In the genomic region with DNA sequence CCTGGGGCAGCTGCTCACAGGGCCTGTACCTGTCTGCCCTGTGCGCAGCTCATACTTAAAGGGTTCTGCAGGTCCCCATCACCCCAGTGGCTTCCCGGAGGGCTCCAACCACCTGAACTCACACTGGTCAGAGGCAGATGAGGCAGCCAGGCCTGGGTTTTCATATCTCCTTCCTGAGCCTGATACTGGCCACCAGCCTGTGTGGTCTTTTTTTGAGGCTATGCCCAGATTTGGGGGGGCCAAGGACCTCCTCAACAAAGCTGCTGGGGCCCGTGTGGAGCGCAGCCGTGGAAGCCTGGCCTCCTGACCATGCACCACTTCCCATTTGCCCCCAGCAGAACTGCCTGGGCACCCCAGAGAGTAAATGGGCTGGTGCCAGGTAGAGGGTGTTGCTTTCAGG, we compare ENCODE assay signal across 22 cellular contexts. TPM values are rescaled to one million over a fixed set of nuclear protein-coding genes. Genes with fewer than 3 reads are reported as not detected.
DNase-seq lines count a peak whose midpoint lies in the region; ATAC-seq and TF ChIP-seq lines count a peak whose summit lies in the region.
"Had no signal": no experiment of that assay in that cellular context is flagged by ENCODE, and none has a peak within 500 bp of the region (broad histone marks: within the 10 kb centered on the region; RNA-seq: fewer than 3 reads in every experiment).

No MANE protein-coding gene starts in this region.

- peaks cover 7 to 11% of the 10 kb centered on the region in 2 experiments; a peak in 3 of 4 replicates for H3K4me1 Mint-ChIP-seq in H9
- no peaks in the 10 kb centered on the region for H3K4me1 Mint-ChIP-seq in osteocyte (ENCODE audit: unreplicated experiment)
- H3K4me1 Mint-ChIP-seq: CD4-positive, alpha-beta memory T cell had no signal

- H3K27ac ChIP-seq in H9 (ENCODE audit: insufficient read length, low read depth, low read length) (no peak overlapping the region), esophagus muscularis mucosa (replicated peaks in 1 of 4) (no peak overlapping the region), spleen (no peak overlapping the region)
- H3K27ac ChIP-seq: GM23248 had no signal

- H2AFZ ChIP-seq in H9 (ENCODE audit: low read length) = no peak overlapping the region
- H2AFZ ChIP-seq: GM23248 had no signal

- H3K56ac ChIP-seq in H9 (ENCODE audit: insufficient read length, low read depth, low read length) = no peak overlapping the region

- H3K4me1 ChIP-seq in H9 (ENCODE audit: insufficient read depth, low read length) = no peaks in the 10 kb centered on the region
- no peaks in the 10 kb centered on the region for H3K4me1 ChIP-seq in esophagus muscularis mucosa
- H3K4me1 ChIP-seq in spleen = no peaks in the 10 kb centered on the region
- H3K4me1 ChIP-seq: HAP-1 had no signal

- H3K14ac ChIP-seq in H9 (ENCODE audit: insufficient read depth, low read length) = no peak overlapping the region

- H3K27me3 ChIP-seq in H9 (ENCODE audit: insufficient read depth, low read length) (no peaks in the 10 kb centered on the region), esophagus muscularis mucosa (peaks cover 0 to 6% (median 0%) of the 10 kb centered on the region in 4 donors), spleen (replicated peaks in 1 of 7) (peaks cover 0 to 13% (median 0%) of the 10 kb centered on the region in 7 donors)

- H4K91ac ChIP-seq in H9 (ENCODE audit: insufficient read length, low read depth, low read length) = no peak overlapping the region

- H2AK5ac ChIP-seq in H9 (ENCODE audit: insufficient read length, low read length) = no peak overlapping the region

- no CpG with 5 or more reads among the region's 5 CpGs for WGBS in H9 (ENCODE audit: extremely low coverage, insufficient read length, low lambda C conversion rate)
- 93% methylated on average over 4 of the region's 5 CpGs for WGBS in esophagus muscularis mucosa
- 77 to 95% (median 90%) methylated on average over 5 of the region's 5 CpGs for WGBS in spleen, 5 donors

- no peak overlapping the region for H2BK20ac ChIP-seq in H9 (ENCODE audit: low read depth, low read length, poor library complexity, severe bottlenecking)

- no peaks in the 10 kb centered on the region for H3K79me2 ChIP-seq in H9 (ENCODE audit: insufficient read depth, low read length)

- no peak for ATAC-seq in left colon

- no peak overlapping the region for H3K9ac ChIP-seq in H9 (ENCODE audit: extremely low read depth, insufficient read length, low read length)
- H3K9ac ChIP-seq: GM23248 had no signal

- no peak overlapping the region for H4K5ac ChIP-seq in H9 (ENCODE audit: insufficient read length, low read depth, low read length)

- TF ChIP-seq EP300 in esophagus muscularis mucosa (IDR thresholded peaks at IDR 0.05) = no peak

- intact Hi-C loops in esophagus muscularis mucosa (cut with DNase I) = no loop called here
- intact Hi-C loops in left colon (cut with DNase I, micrococcal nuclease) = no loop called here
- intact Hi-C loops in spleen (cut with DNase I; ENCODE audit: low total_unique reads) = no loop called here

- TF ChIP-seq POLR2A in esophagus muscularis mucosa (IDR thresholded peaks at IDR 0.05; ENCODE audit: low read depth) (no peak), spleen (IDR thresholded peaks at IDR 0.05) (no peak)

- POLR2A ChIA-PET in GM10248 (lab: Yijun Ruan, JAX) = no interaction called here

- H2BK120ac ChIP-seq in H9 (ENCODE audit: low read depth, low read length, poor library complexity, severe bottlenecking) = no peak overlapping the region

- H3K27me3 Mint-ChIP-seq in H9 (ENCODE audit: low read depth) = peaks cover 3% of the 10 kb centered on the region
- H3K27me3 Mint-ChIP-seq in osteocyte (ENCODE audit: unreplicated experiment) = peaks cover 5% of the 10 kb centered on the region

- no peak overlapping the region for H3K4me3 Mint-ChIP-seq in H9
- no peak overlapping the region for H3K4me3 Mint-ChIP-seq in osteocyte (ENCODE audit: unreplicated experiment)
- H3K4me3 Mint-ChIP-seq: CD4-positive, alpha-beta memory T cell; HFFc6 had no signal

- H2BK15ac ChIP-seq in H9 (ENCODE audit: low read depth, low read length) = no peak overlapping the region

- H3K4me2 ChIP-seq in H9 (ENCODE audit: insufficient read depth, insufficient read length, low read length) = no peak overlapping the region

- peak; percentile 7 for DNase-seq in H9
- DNase-seq in esophagus muscularis mucosa (ENCODE audit: extremely low spot score) = peak; percentile 87
- DNase-seq in osteocyte (ENCODE audit: extremely low spot score, unreplicated experiment) = peak; percentile 78
- no peak for DNase-seq in left colon
- no peak for DNase-seq in GM10248 (ENCODE audit: extremely low spot score)
- no peak for DNase-seq in spleen
- DNase-seq: C1 segment of cervical spinal cord; Calu3; CD4-positive, alpha-beta memory T cell; COR-L47; DMS53; DMS79 treated with DMSO at 0.1 percent for 48 hours; GF-D8; GM23248; HFFc6 had no signal

- H3K79me1 ChIP-seq in H9 (ENCODE audit: insufficient read depth, low read depth, low read length, poor library complexity, severe bottlenecking) = no peaks in the 10 kb centered on the region

- TF ChIP-seq CTCF in H9 (conservative IDR thresholded peaks at IDR 0.05) (no peak), esophagus muscularis mucosa (IDR thresholded peaks at IDR 0.05) (no peak), osteocyte (IDR thresholded peaks at IDR 0.05) (no peak), GM10248 (IDR thresholded peaks at IDR 0.05; ENCODE audit: control extremely low read depth, extremely low read depth, low read depth, missing control alignments) (no peak), spleen (IDR thresholded peaks at IDR 0.05 in 8 of 11, conservative IDR thresholded peaks at IDR 0.05 in 3 of 11) (no peak)

- H3K9me3 Mint-ChIP-seq in H9 (peaks cover 9 to 11% of the 10 kb centered on the region in 2 experiments), osteocyte (ENCODE audit: unreplicated experiment) (peaks cover 2% of the 10 kb centered on the region)
- H3K9me3 Mint-ChIP-seq: HFFc6 had no signal

- no peaks in the 10 kb centered on the region for H3K36me3 Mint-ChIP-seq in H9 (ENCODE audit: insufficient read depth in 1 of 3, low read depth in 3 of 3)
- no peaks in the 10 kb centered on the region for H3K36me3 Mint-ChIP-seq in osteocyte (ENCODE audit: unreplicated experiment)
- H3K36me3 Mint-ChIP-seq: CD4-positive, alpha-beta memory T cell had no signal

- no peak overlapping the region for H2BK5ac ChIP-seq in H9 (ENCODE audit: insufficient read length, low read length)

- H3K4me3 ChIP-seq in esophagus muscularis mucosa (no peak overlapping the region), spleen (no peak overlapping the region)
- H3K4me3 ChIP-seq: GM23248, HAP-1 had no signal

- H2BK12ac ChIP-seq in H9 (ENCODE audit: insufficient read length, low read depth, low read length) = no peak overlapping the region

- H3K9me3 ChIP-seq in H9 (ENCODE audit: control insufficient read depth, low read depth, low read length) = no peaks in the 10 kb centered on the region
- peaks cover 0 to 6% (median 0%) of the 10 kb centered on the region in 4 donors for H3K9me3 ChIP-seq in esophagus muscularis mucosa
- peaks cover 0 to 18% (median 10%) of the 10 kb centered on the region in 8 donors for H3K9me3 ChIP-seq in spleen
- H3K9me3 ChIP-seq: HAP-1 had no signal

- H3K36me3 ChIP-seq in esophagus muscularis mucosa (no peaks in the 10 kb centered on the region), spleen (no peaks in the 10 kb centered on the region)
- H3K36me3 ChIP-seq: HAP-1 had no signal

- H4K20me1 ChIP-seq in H9 (ENCODE audit: control insufficient read depth, insufficient read depth, insufficient read length) = no peaks in the 10 kb centered on the region

- H4K8ac ChIP-seq in H9 (replicated peaks; ENCODE audit: insufficient read length, low read depth, low read length) = no peak overlapping the region

- H3K4ac ChIP-seq in H9 (ENCODE audit: low read depth, low read length) = no peak overlapping the region

- no peak overlapping the region for H3K23ac ChIP-seq in H9 (ENCODE audit: insufficient read length, low read depth, low read length)

- no peak overlapping the region for H3K18ac ChIP-seq in H9 (ENCODE audit: insufficient read length, low read depth, low read length)

- H3T11ph ChIP-seq in H9 (ENCODE audit: low read length) = no peak overlapping the region

- CTCF ChIA-PET in GM10248 (lab: Yijun Ruan, JAX) = no interaction called here

- H3K23me2 ChIP-seq in H9 (ENCODE audit: insufficient read length, low read depth, low read length, poor library complexity, severe bottlenecking) = no peaks in the 10 kb centered on the region

- H3K27ac Mint-ChIP-seq in H9 (no peak overlapping the region), osteocyte (ENCODE audit: unreplicated experiment) (no peak overlapping the region)
- H3K27ac Mint-ChIP-seq: CD4-positive, alpha-beta memory T cell; HFFc6 had no signal

RNA-seq across cellular contexts. Expression of a gene that starts 25.7 kb away (rescaled TPM):
- total RNA-seq in H9 (2021) (0.24 and 0.26 TPM in 2 replicates), esophagus muscularis mucosa (not detected), osteocyte (not detected in 2 replicates), left colon (10 to 100 TPM; 10.3 to 10.7 TPM), spleen (under 1 TPM in 2 of 7 donors, not detected in 5; 0.37 to 0.60 TPM)
- polyA plus RNA-seq in spleen = under 1 TPM in 2 of 3 donors, not detected in 1; 0.07 to 0.15 TPM
- total RNA-seq: A172; A673; Calu3; CD4-positive, alpha-beta memory T cell; Daoy; G401; GM23248; H4; HFFc6 had no signal
- polyA plus RNA-seq: BJ; CD4-positive, alpha-beta memory T cell; GM23248 had no signal

RNA-seq across cellular contexts. Expression of a gene that starts 55.7 kb away (rescaled TPM):
- total RNA-seq in H9 (2021) = not detected in 2 replicates
- total RNA-seq in esophagus muscularis mucosa = not detected
- total RNA-seq in osteocyte = not detected in 2 replicates
- total RNA-seq in left colon = under 1 TPM; 0.50 to 0.82 TPM
- 1 to 10 TPM in 2 of 7 donors, under 1 TPM in 1, not detected in 4; 0.43 to 1.2 (median 1.1) TPM for total RNA-seq in spleen
- under 1 TPM; 0.06 to 0.46 (median 0.23) TPM for polyA plus RNA-seq in spleen
- total RNA-seq: A172; A673; Calu3; CD4-positive, alpha-beta memory T cell; Daoy; G401; GM23248; H4; HFFc6 had no signal
- polyA plus RNA-seq: BJ; CD4-positive, alpha-beta memory T cell; GM23248 had no signal

Comparison
In these comparisons a context has a peak if more than half of its experiments do, and no peak if none do; other contexts are left out.
1. DNase-seq: peak in H9 (single experiment), esophagus muscularis mucosa (single experiment) and osteocyte (single experiment); none in left colon (0 of 2), GM10248 (single experiment) and spleen (single experiment).